1 cellular context compared by ENCODE assay signal in genomic region chr1:204506091-204506968, GRCh38.
A peak's percentile ranks its signal among the peaks of the same experiment; 100 is the strongest.
TF ChIP-seq lines count a peak whose summit lies in the region.

No MANE protein-coding gene starts in this region.

TF ChIP-seq in HEK293, 187 proteins besides CTCF, POLR2A, EP300 and RAD21 (continued from another document and continues in another):
- TF ChIP-seq ZNF19 (tag by site-specific recombination; IDR thresholded peaks at IDR 0.05; ENCODE audit: low read depth) (no peak), ZNF274 (IDR thresholded peaks at IDR 0.05; ENCODE audit: low read length) (no peak), ZNF274 (tag by site-specific recombination; IDR thresholded peaks at IDR 0.05; ENCODE audit: borderline replicate concordance) (no peak), ZNF639 (tag by site-specific recombination; IDR thresholded peaks at IDR 0.05) (peak; percentile 83), ZNF202 (tag by site-specific recombination; IDR thresholded peaks at IDR 0.05; ENCODE audit: borderline replicate concordance) (no peak), ZNF843 (tag by site-specific recombination; IDR thresholded peaks at IDR 0.05) (peak; percentile 60; the same call in 1 of the 2 replicates), BCL11A (tag by site-specific recombination; IDR thresholded peaks at IDR 0.05; ENCODE audit: low read depth) (no peak), ZFP37 (tag by site-specific recombination; IDR thresholded peaks at IDR 0.05) (no peak), SP2 (tag by site-specific recombination; IDR thresholded peaks at IDR 0.05) (no peak), ZNF366 (tag by site-specific recombination; conservative IDR thresholded peaks at IDR 0.05) (peak; percentile 99), KLF7 (tag by site-specific recombination; IDR thresholded peaks at IDR 0.05; ENCODE audit: borderline replicate concordance) (peak; percentile 66; the same call in 1 of the 2 replicates), ZNF121 (tag by site-specific recombination; IDR thresholded peaks at IDR 0.05) (0 out of 2 replicates have a peak, but pooled peaks have one; percentile 29), ZNF239 (tag by site-specific recombination; IDR thresholded peaks at IDR 0.05) (no peak), ZIC2 (tag by site-specific recombination; IDR thresholded peaks at IDR 0.05) (no peak), ZNF10 (tag by site-specific recombination; IDR thresholded peaks at IDR 0.05) (no peak), ZNF16 (tag by site-specific recombination; IDR thresholded peaks at IDR 0.05; ENCODE audit: low read depth) (no peak), MEIS1 (CRISPR knock-in tag; IDR thresholded peaks at IDR 0.05; ENCODE audit: borderline replicate concordance) (no peak), HIC1 (tag by site-specific recombination; IDR thresholded peaks at IDR 0.05) (no peak), ZNF596 (tag by site-specific recombination; IDR thresholded peaks at IDR 0.05) (no peak), ZNF211 (tag by site-specific recombination; IDR thresholded peaks at IDR 0.05; ENCODE audit: low read depth) (no peak), FEZF1 (tag by site-specific recombination; IDR thresholded peaks at IDR 0.05) (no peak), HOXA7 (CRISPR knock-in tag; IDR thresholded peaks at IDR 0.05; ENCODE audit: borderline replicate concordance) (no peak), PATZ1 (tag by site-specific recombination; IDR thresholded peaks at IDR 0.05) (no peak), ZNF529 (tag by site-specific recombination; IDR thresholded peaks at IDR 0.05; ENCODE audit: insufficient replicate concordance) (no peak), ZNF354C (tag by site-specific recombination; IDR thresholded peaks at IDR 0.05; ENCODE audit: borderline replicate concordance, low read depth) (no peak), INSM2 (tag by site-specific recombination; IDR thresholded peaks at IDR 0.05) (no peak; the same call in 1 of the 2 replicates), ZSCAN16 (tag by site-specific recombination; IDR thresholded peaks at IDR 0.05) (no peak), ZNF830 (tag by site-specific recombination; IDR thresholded peaks at IDR 0.05; ENCODE audit: low read depth) (no peak), ZNF423 (tag by site-specific recombination; IDR thresholded peaks at IDR 0.05) (no peak), ZNF621 (tag by site-specific recombination; IDR thresholded peaks at IDR 0.05) (no peak), ZNF530 (tag by site-specific recombination; IDR thresholded peaks at IDR 0.05; ENCODE audit: low read depth) (no peak), ZBTB17 (tag by site-specific recombination; IDR thresholded peaks at IDR 0.05) (peak; percentile 92), ZNF146 (tag by site-specific recombination; IDR thresholded peaks at IDR 0.05) (peak; percentile 33; the same call in 1 of the 2 replicates), ZNF560 (tag by site-specific recombination; IDR thresholded peaks at IDR 0.05; ENCODE audit: borderline replicate concordance) (no peak), KLF9 (tag by site-specific recombination; IDR thresholded peaks at IDR 0.05; ENCODE audit: low read depth) (peak; percentile 36), AEBP2 (tag by site-specific recombination; IDR thresholded peaks at IDR 0.05; ENCODE audit: borderline replicate concordance) (no peak), ZNF791 (tag by site-specific recombination; IDR thresholded peaks at IDR 0.05) (no peak), ZBTB21 (tag by site-specific recombination; IDR thresholded peaks at IDR 0.05) (peak; percentile 59; the same call in 1 of the 2 replicates), BCL11B (tag by site-specific recombination; IDR thresholded peaks at IDR 0.05; ENCODE audit: low read depth) (peak; percentile 18; the same call in 1 of the 2 replicates), ZNF610 (tag by site-specific recombination; IDR thresholded peaks at IDR 0.05; ENCODE audit: borderline replicate concordance) (peak; percentile 74), ZNF266 (tag by site-specific recombination; IDR thresholded peaks at IDR 0.05; ENCODE audit: low read depth) (no peak), KLF1 (tag by site-specific recombination; IDR thresholded peaks at IDR 0.05) (peak; percentile 62), ZNF132 (tag by site-specific recombination; IDR thresholded peaks at IDR 0.05; ENCODE audit: borderline replicate concordance) (no peak), SP7 (tag by site-specific recombination; IDR thresholded peaks at IDR 0.05) (peak; percentile 70), ZNF707 (tag by site-specific recombination; IDR thresholded peaks at IDR 0.05) (no peak)
- TF ChIP-seq, protein P1, sequence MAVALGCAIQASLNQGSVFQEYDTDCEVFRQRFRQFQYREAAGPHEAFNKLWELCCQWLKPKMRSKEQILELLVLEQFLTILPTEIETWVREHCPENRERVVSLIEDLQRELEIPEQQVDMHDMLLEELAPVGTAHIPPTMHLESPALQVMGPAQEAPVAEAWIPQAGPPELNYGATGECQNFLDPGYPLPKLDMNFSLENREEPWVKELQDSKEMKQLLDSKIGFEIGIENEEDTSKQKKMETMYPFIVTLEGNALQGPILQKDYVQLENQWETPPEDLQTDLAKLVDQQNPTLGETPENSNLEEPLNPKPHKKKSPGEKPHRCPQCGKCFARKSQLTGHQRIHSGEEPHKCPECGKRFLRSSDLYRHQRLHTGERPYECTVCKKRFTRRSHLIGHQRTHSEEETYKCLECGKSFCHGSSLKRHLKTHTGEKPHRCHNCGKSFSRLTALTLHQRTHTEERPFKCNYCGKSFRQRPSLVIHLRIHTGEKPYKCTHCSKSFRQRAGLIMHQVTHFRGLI (tag by site-specific recombination; IDR thresholded peaks at IDR 0.05), result peak; percentile 52; the same call in 1 of the 2 replicates
- TF ChIP-seq, protein P2, sequence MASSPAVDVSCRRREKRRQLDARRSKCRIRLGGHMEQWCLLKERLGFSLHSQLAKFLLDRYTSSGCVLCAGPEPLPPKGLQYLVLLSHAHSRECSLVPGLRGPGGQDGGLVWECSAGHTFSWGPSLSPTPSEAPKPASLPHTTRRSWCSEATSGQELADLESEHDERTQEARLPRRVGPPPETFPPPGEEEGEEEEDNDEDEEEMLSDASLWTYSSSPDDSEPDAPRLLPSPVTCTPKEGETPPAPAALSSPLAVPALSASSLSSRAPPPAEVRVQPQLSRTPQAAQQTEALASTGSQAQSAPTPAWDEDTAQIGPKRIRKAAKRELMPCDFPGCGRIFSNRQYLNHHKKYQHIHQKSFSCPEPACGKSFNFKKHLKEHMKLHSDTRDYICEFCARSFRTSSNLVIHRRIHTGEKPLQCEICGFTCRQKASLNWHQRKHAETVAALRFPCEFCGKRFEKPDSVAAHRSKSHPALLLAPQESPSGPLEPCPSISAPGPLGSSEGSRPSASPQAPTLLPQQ (tag by site-specific recombination; IDR thresholded peaks at IDR 0.05), result peak; percentile 31; the same call in 1 of the 2 replicates
- TF ChIP-seq, protein P3, sequence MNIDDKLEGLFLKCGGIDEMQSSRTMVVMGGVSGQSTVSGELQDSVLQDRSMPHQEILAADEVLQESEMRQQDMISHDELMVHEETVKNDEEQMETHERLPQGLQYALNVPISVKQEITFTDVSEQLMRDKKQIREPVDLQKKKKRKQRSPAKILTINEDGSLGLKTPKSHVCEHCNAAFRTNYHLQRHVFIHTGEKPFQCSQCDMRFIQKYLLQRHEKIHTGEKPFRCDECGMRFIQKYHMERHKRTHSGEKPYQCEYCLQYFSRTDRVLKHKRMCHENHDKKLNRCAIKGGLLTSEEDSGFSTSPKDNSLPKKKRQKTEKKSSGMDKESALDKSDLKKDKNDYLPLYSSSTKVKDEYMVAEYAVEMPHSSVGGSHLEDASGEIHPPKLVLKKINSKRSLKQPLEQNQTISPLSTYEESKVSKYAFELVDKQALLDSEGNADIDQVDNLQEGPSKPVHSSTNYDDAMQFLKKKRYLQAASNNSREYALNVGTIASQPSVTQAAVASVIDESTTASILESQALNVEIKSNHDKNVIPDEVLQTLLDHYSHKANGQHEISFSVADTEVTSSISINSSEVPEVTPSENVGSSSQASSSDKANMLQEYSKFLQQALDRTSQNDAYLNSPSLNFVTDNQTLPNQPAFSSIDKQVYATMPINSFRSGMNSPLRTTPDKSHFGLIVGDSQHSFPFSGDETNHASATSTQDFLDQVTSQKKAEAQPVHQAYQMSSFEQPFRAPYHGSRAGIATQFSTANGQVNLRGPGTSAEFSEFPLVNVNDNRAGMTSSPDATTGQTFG (tag by site-specific recombination; IDR thresholded peaks at IDR 0.05; ENCODE audit: borderline replicate concordance), result no peak
- TF ChIP-seq, protein P4, sequence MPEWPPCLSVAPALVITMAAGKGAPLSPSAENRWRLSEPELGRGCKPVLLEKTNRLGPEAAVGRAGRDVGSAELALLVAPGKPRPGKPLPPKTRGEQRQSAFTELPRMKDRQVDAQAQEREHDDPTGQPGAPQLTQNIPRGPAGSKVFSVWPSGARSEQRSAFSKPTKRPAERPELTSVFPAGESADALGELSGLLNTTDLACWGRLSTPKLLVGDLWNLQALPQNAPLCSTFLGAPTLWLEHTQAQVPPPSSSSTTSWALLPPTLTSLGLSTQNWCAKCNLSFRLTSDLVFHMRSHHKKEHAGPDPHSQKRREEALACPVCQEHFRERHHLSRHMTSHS (tag by site-specific recombination; IDR thresholded peaks at IDR 0.05), result no peak
- TF ChIP-seq, protein P5, sequence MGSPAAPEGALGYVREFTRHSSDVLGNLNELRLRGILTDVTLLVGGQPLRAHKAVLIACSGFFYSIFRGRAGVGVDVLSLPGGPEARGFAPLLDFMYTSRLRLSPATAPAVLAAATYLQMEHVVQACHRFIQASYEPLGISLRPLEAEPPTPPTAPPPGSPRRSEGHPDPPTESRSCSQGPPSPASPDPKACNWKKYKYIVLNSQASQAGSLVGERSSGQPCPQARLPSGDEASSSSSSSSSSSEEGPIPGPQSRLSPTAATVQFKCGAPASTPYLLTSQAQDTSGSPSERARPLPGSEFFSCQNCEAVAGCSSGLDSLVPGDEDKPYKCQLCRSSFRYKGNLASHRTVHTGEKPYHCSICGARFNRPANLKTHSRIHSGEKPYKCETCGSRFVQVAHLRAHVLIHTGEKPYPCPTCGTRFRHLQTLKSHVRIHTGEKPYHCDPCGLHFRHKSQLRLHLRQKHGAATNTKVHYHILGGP (tag by site-specific recombination; IDR thresholded peaks at IDR 0.05), result peak; percentile 96
